ENCODE assay signal across 11 cellular contexts in the genomic region with DNA sequence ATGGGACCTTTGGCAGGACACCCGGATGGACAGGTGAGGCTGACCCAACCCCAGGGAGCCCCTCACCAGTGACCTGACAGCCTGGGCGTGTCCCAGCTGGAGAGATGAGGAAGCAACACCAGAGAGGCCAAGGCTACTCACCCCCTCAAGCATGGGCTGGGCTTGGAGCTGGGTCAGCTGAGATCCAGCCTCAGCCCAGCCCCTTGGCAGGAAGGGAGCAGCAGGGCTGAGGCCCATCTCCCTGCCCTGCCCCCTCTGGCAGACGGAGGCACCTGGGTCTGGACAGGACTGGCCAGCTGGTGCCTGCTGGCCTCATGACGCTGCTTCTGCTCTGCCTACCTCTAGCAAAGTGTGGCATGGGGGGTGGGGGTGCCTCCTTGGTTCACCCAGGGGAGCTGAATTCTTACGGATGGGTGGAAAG. TPM values are rescaled to one million over a fixed set of nuclear protein-coding genes. Genes with fewer than 3 reads are reported as not detected.
A peak's percentile ranks its signal among the peaks of the same experiment; 100 is the strongest.
DNase-seq lines count a peak whose midpoint lies in the region; ATAC-seq and TF ChIP-seq lines count a peak whose summit lies in the region.
"Had no signal": no experiment of that assay in that cellular context is flagged by ENCODE, and none has a peak within 500 bp of the region (broad histone marks: within the 10 kb centered on the region; RNA-seq: fewer than 3 reads in every experiment).

No MANE protein-coding gene starts in this region.

- no peak for ATAC-seq in HG03354 (IDR thresholded peaks at IDR 0.05; ENCODE audit: poor library complexity, severe bottlenecking, unreplicated experiment)

- TF ChIP-seq CTCF in AG04450 (IDR thresholded peaks at IDR 0.05; ENCODE audit: low read depth, low read length) (no peak), glutamatergic neuron (IDR thresholded peaks at IDR 0.05; ENCODE audit: partially characterized antibody, unreplicated experiment) (no peak), neural crest cell (conservative IDR thresholded peaks at IDR 0.05) (no peak)

- DNase-seq in AG04450 (ENCODE audit: low read depth, low spot score) = no peak
- peak; percentile 58 for DNase-seq in NCI-H2196 (lab: John Stamatoyannopoulos, UW; ENCODE audit: unreplicated experiment)
- DNase-seq in glutamatergic neuron = peak; percentile 75
- DNase-seq in neural crest cell (ENCODE audit: low read depth, low spot score) = no peak
- no peak for DNase-seq in DMS114 treated with DMSO at 0.1 percent for 48 hours (lab: John Stamatoyannopoulos, UW; ENCODE audit: unreplicated experiment)
- no peak for DNase-seq in effector CD8-positive, alpha-beta T cell (lab: John Stamatoyannopoulos, UW)
- no peak for DNase-seq in KG1 (lab: John Stamatoyannopoulos, UW)
- DNase-seq: AML-193, NCI-H2227 treated with DMSO at 0.1 percent for 48 hours, stomach had no signal

- no peaks in the 10 kb centered on the region; the same call in 1 of the 2 replicates for H3K9me3 ChIP-seq in AG04450 (ENCODE audit: control insufficient read depth, insufficient read depth, low read length)
- H3K9me3 ChIP-seq: stomach had no signal

- peak overlapping the region; percentile 21 for H3K27ac ChIP-seq in AG04450 (ENCODE audit: low read depth, low read length)

- H3K4me3 Mint-ChIP-seq in glutamatergic neuron (ENCODE audit: unreplicated experiment) = peak overlapping the region; percentile 59
- H3K4me3 Mint-ChIP-seq in neural crest cell = no peak overlapping the region

- H3K27me3 ChIP-seq in AG04450 (ENCODE audit: control insufficient read depth, insufficient read depth, low read length) = no peaks in the 10 kb centered on the region
- H3K27me3 ChIP-seq: stomach had no signal

- peaks cover 25% of the 10 kb centered on the region for H3K27me3 Mint-ChIP-seq in glutamatergic neuron (ENCODE audit: unreplicated experiment)
- H3K27me3 Mint-ChIP-seq in neural crest cell (ENCODE audit: low read depth) = no peaks in the 10 kb centered on the region

- POLR2A ChIA-PET in AG04450 (lab: Yijun Ruan, JAX) = no interaction called here

- H3K36me3 Mint-ChIP-seq in glutamatergic neuron (ENCODE audit: unreplicated experiment) (peaks cover under 1% of the 10 kb centered on the region), neural crest cell (ENCODE audit: low read depth) (no peaks in the 10 kb centered on the region)

- H3K4me1 Mint-ChIP-seq in glutamatergic neuron (ENCODE audit: low read depth, unreplicated experiment) (peaks cover 27% of the 10 kb centered on the region), neural crest cell (no peaks in the 10 kb centered on the region)

- CTCF ChIA-PET in AG04450 (lab: Charles Lee) = no interaction called here

- H3K9me3 Mint-ChIP-seq in glutamatergic neuron (ENCODE audit: unreplicated experiment) = peaks cover 19% of the 10 kb centered on the region
- no peaks in the 10 kb centered on the region for H3K9me3 Mint-ChIP-seq in neural crest cell

- H3K4me3 ChIP-seq in AG04450 (ENCODE audit: low read depth, low read length) = no peak overlapping the region
- H3K4me3 ChIP-seq: stomach had no signal

- peak overlapping the region; percentile 86 for H3K27ac Mint-ChIP-seq in glutamatergic neuron (ENCODE audit: unreplicated experiment)
- peak overlapping the region; percentile 43 for H3K27ac Mint-ChIP-seq in neural crest cell (ENCODE audit: unreplicated experiment)

RNA-seq across cellular contexts. Expression of gene HS6ST1, which starts 37.8 kb away (rescaled TPM):
- 22.4 and 34.1 TPM in 2 replicates for polyA plus RNA-seq in AG04450 (2011; rRNA removed)
- polyA minus RNA-seq in AG04450 (2011; rRNA and poly(A)+ RNA removed) = 31.3 and 39.9 TPM in 2 replicates
- total RNA-seq in glutamatergic neuron (ENCODE audit: unreplicated experiment) = 173 TPM
- 39.8 and 40.3 TPM in 2 replicates for total RNA-seq in neural crest cell

Comparison
In these comparisons a context has a peak if more than half of its experiments do, and no peak if none do; other contexts are left out.
1. DNase-seq: peak in NCI-H2196 (single experiment) and glutamatergic neuron (single experiment); none in AG04450 (single experiment), neural crest cell (single experiment), DMS114 treated with DMSO at 0.1 percent for 48 hours (single experiment), effector CD8-positive, alpha-beta T cell (single experiment) and KG1 (single experiment).